In genomic region chr12:48813464-48814312, GRCh38 we compare ENCODE assay signal across 8 cellular contexts. TPM values are rescaled to one million over a fixed set of nuclear protein-coding genes. Genes with fewer than 3 reads are reported as not detected.
DNase-seq lines count a peak whose midpoint lies in the region; ATAC-seq and TF ChIP-seq lines count a peak whose summit lies in the region.

No MANE protein-coding gene starts in this region.

- intact Hi-C loops in Right ventricle myocardium inferior (cut with DNase I) (no loop called here), MCF 10A (cut with micrococcal nuclease) (no loop called here)

- no peak for TF ChIP-seq POLR2A in upper lobe of left lung (IDR thresholded peaks at IDR 0.05)

- no peaks in the 10 kb centered on the region for H3K9me3 Mint-ChIP-seq in MCF 10A (ENCODE audit: unreplicated experiment)
- no peaks in the 10 kb centered on the region for H3K9me3 Mint-ChIP-seq in memory B cell

- H3K4me1 ChIP-seq in cardiac muscle cell (ENCODE audit: low read depth), result peaks cover 15% of the 10 kb centered on the region
- peaks cover 14 to 46% (median 30%) of the 10 kb centered on the region in 4 donors for H3K4me1 ChIP-seq in upper lobe of left lung

- POLR2A ChIA-PET in MCF 10A (lab: Yijun Ruan, JAX), result interaction anchor here (0.7 to 5.4 kb wide), 6 partner anchors 9 to 59 kb away, joined by 3 to 45 read pairs (median 6); partner anchors contain the start of gene DDX23

- ATAC-seq in Right ventricle myocardium inferior, result no peak
- ATAC-seq in memory B cell (ENCODE audit: low read depth), result no peak
- ATAC-seq in upper lobe of left lung (ENCODE audit: low FRiP score in 2 of 2), result peak in 1 of 2 donors; percentile 0

- H3K4me3 Mint-ChIP-seq in MCF 10A (ENCODE audit: unreplicated experiment), result peak overlapping the region; percentile 85
- peak overlapping the region; percentile 94 for H3K4me3 Mint-ChIP-seq in memory B cell

- DNase-seq in cardiac muscle cell (ENCODE audit: low read depth in 1 of 2, low spot score in 1 of 2), result peak in 1 of 2 donors; percentile 44
- no peak for DNase-seq in Right ventricle myocardium inferior (ENCODE audit: missing footprints)
- DNase-seq in MCF 10A (ENCODE audit: unreplicated experiment), result no peak
- no peak for DNase-seq in memory B cell (ENCODE audit: low spot score in 2 of 2)
- no peak for DNase-seq in upper lobe of left lung
- no peak for DNase-seq in HUDEP-2 (lab: John Stamatoyannopoulos, UW; ENCODE audit: unreplicated experiment in 76 of 76)
- no peak for DNase-seq in SK-N-DZ (ENCODE audit: low spot score)
- no peak for DNase-seq in NCI-H1694 treated with DMSO at 0.1 percent for 48 hours (lab: John Stamatoyannopoulos, UW)

- H3K4me3 ChIP-seq in cardiac muscle cell, result peak overlapping the region; percentile 60
- H3K4me3 ChIP-seq in upper lobe of left lung, result peak overlapping the region; percentile 43 to 80 (median 76)

- peak overlapping the region; percentile 75 for H3K27ac Mint-ChIP-seq in MCF 10A (ENCODE audit: low read depth, unreplicated experiment)
- no peak overlapping the region for H3K27ac Mint-ChIP-seq in memory B cell

- H3K4me1 Mint-ChIP-seq in MCF 10A (ENCODE audit: insufficient read depth, unreplicated experiment), result peaks cover 24% of the 10 kb centered on the region
- peaks cover 25% of the 10 kb centered on the region for H3K4me1 Mint-ChIP-seq in memory B cell

- H3K36me3 ChIP-seq in cardiac muscle cell (no peaks in the 10 kb centered on the region), upper lobe of left lung (no peaks in the 10 kb centered on the region)

- no peaks in the 10 kb centered on the region for H3K9me3 ChIP-seq in cardiac muscle cell (ENCODE audit: low read depth)
- no peaks in the 10 kb centered on the region for H3K9me3 ChIP-seq in upper lobe of left lung

- TF ChIP-seq CTCF in cardiac muscle cell (IDR thresholded peaks at IDR 0.05; ENCODE audit: low read depth, low read length) (no peak), MCF 10A (IDR thresholded peaks at IDR 0.05; ENCODE audit: unreplicated experiment) (no peak), upper lobe of left lung (IDR thresholded peaks at IDR 0.05) (no peak)

- 29 to 30% methylated on average over 20 to 21 of the region's 21 CpGs for WGBS in upper lobe of left lung, 2 donors

- BruUV-seq in MCF 10A (replicated peaks; lab: Mats Ljungman, UMichigan), result no TSS peak

- H3K27me3 ChIP-seq in cardiac muscle cell, result peaks cover 14% of the 10 kb centered on the region
- H3K27me3 ChIP-seq in upper lobe of left lung, result peaks cover 0 to 3% (median 0%) of the 10 kb centered on the region in 4 donors

- CTCF ChIA-PET in MCF 10A (lab: Yijun Ruan, JAX), result interaction anchor here (0.5 to 3.7 kb wide), 21 partner anchors 12 to 199 kb away, joined by 3 to 46 read pairs (median 5); partner anchors contain the start of genes ARF3 and DDX23

- TF ChIP-seq EP300 in upper lobe of left lung (IDR thresholded peaks at IDR 0.05), result no peak

- no peak overlapping the region for H3K27ac ChIP-seq in cardiac muscle cell
- H3K27ac ChIP-seq in upper lobe of left lung, result peak overlapping the region; percentile 78 to 88 (median 80)

- no peaks in the 10 kb centered on the region for H3K27me3 Mint-ChIP-seq in MCF 10A (ENCODE audit: insufficient read depth, unreplicated experiment)
- H3K27me3 Mint-ChIP-seq in memory B cell, result peaks cover 12% of the 10 kb centered on the region

- H3K36me3 Mint-ChIP-seq in MCF 10A (ENCODE audit: insufficient read depth, unreplicated experiment), result no peaks in the 10 kb centered on the region
- no peaks in the 10 kb centered on the region for H3K36me3 Mint-ChIP-seq in memory B cell

RNA-seq across cellular contexts. Expression of gene CACNB3, which starts 4.6 kb away (rescaled TPM):
- 19.2 and 21.9 TPM in 2 replicates for total RNA-seq in cardiac muscle cell
- 20.0 and 23.6 TPM in 2 replicates for polyA plus RNA-seq in cardiac muscle cell
- 6.0 TPM for total RNA-seq in Right ventricle myocardium inferior
- total RNA-seq in MCF 10A (2022), result 6.9 and 7.0 TPM in 2 replicates
- 10 to 100 TPM in 5 of 6 donors, 1 to 10 TPM in 1; 9.1 to 21.2 (median 14.3) TPM for total RNA-seq in upper lobe of left lung
- polyA plus RNA-seq in SK-N-DZ (2014; cell fraction: cytosol; rRNA removed), result 30.7 and 39.1 TPM in 2 replicates
- polyA plus RNA-seq in SK-N-DZ (2014; cell fraction: nucleus; rRNA removed), result 86.8 and 111 TPM in 2 replicates

RNA-seq across cellular contexts. Expression of gene ADCY6, which starts 24.8 kb away (rescaled TPM):
- total RNA-seq in cardiac muscle cell, result 51.1 and 60.1 TPM in 2 replicates
- polyA plus RNA-seq in cardiac muscle cell, result 38.1 and 50.3 TPM in 2 replicates
- total RNA-seq in Right ventricle myocardium inferior, result 55.6 TPM
- total RNA-seq in MCF 10A (2022), result 21.9 and 33.2 TPM in 2 replicates
- total RNA-seq in upper lobe of left lung, result 100 to 1,000 TPM in 1 of 6 donors, 10 to 100 TPM in 5; 26.0 to 113 (median 35.1) TPM
- polyA plus RNA-seq in SK-N-DZ (2014; cell fraction: cytosol; rRNA removed), result 22.0 and 26.2 TPM in 2 replicates
- 60.7 and 76.8 TPM in 2 replicates for polyA plus RNA-seq in SK-N-DZ (2014; cell fraction: nucleus; rRNA removed)

RNA-seq across cellular contexts. Expression of gene DDX23, which starts 38.3 kb away (rescaled TPM):
- total RNA-seq in cardiac muscle cell, result 66.3 and 89.5 TPM in 2 replicates
- polyA plus RNA-seq in cardiac muscle cell, result 35.3 and 49.0 TPM in 2 replicates
- total RNA-seq in Right ventricle myocardium inferior, result 37.2 TPM
- total RNA-seq in MCF 10A (2022), result 67.8 and 88.4 TPM in 2 replicates
- total RNA-seq in upper lobe of left lung, result 100 to 1,000 TPM in 1 of 6 donors, 10 to 100 TPM in 5; 64.5 to 163 (median 81.8) TPM
- 127 and 137 TPM in 2 replicates for polyA plus RNA-seq in SK-N-DZ (2014; cell fraction: cytosol; rRNA removed)
- 264 and 274 TPM in 2 replicates for polyA plus RNA-seq in SK-N-DZ (2014; cell fraction: nucleus; rRNA removed)

RNA-seq across cellular contexts. Expression of gene RND1, which starts 52.0 kb away (rescaled TPM):
- total RNA-seq in cardiac muscle cell (2.1 and 2.9 TPM in 2 replicates), Right ventricle myocardium inferior (0.41 TPM), MCF 10A (2022) (1.0 and 1.2 TPM in 2 replicates), upper lobe of left lung (10 to 100 TPM in 4 of 6 donors, 1 to 10 TPM in 2; 7.2 to 23.0 (median 14.2) TPM)
- 3.5 and 7.2 TPM in 2 replicates for polyA plus RNA-seq in cardiac muscle cell
- polyA plus RNA-seq in SK-N-DZ (2014; cell fraction: cytosol; rRNA removed), result 0.42 TPM in 1 of 2 replicates, not detected in the other
- polyA plus RNA-seq in SK-N-DZ (2014; cell fraction: nucleus; rRNA removed), result 0.07 TPM in 1 of 2 replicates, not detected in the other
